28 cellular contexts compared by ENCODE assay signal in the genomic region with DNA sequence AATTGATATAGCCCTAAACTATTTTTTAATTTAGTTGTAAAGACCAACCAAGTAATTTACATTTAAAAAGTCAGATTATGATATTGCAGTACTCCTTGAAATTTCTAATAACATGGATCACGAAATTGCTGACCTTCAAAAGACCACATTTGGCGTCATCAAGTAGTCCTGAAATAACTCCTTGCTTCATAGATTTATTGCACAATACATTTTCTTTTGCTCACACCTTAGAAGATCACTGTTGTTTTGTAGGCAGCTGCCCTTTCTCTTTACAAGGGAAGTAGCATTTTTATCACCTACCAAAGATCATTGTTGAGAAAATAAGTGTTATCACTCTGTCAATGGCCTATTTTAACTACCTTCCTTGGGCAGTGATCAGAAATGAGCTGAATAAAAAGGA.
"Had no signal": no experiment of that assay in that cellular context is flagged by ENCODE, and none has a peak within 500 bp of the region (broad histone marks: within the 10 kb centered on the region; RNA-seq: fewer than 3 reads in every experiment).

No MANE protein-coding gene starts in this region.

- H3K4me1 ChIP-seq: Peyer's patch, SJSA1 had no signal

- H3K4me3 Mint-ChIP-seq: activated B cell treated with CpG ODN at 0.5 μM for 24 hours; activated CD4-positive, alpha-beta memory T cell treated with anti-CD3 and anti-CD28 coated beads for 36 hours; activated CD4-positive, alpha-beta T cell treated with anti-CD3 and anti-CD28 coated beads, Interleukin-2, amount 10 ng/mL, durations not matched to agents 7 days and 5 days; activated naive CD4-positive, alpha-beta T cell treated with anti-CD3 and anti-CD28 coated beads, Interleukin-2, amount 10 ng/mL, durations not matched to agents 7 days and 5 days; activated naive CD8-positive, alpha-beta T cell treated with anti-CD3 and anti-CD28 coated beads for 36 hours had no signal

- H3K4me3 ChIP-seq: Peyer's patch, SJSA1 had no signal

- H3K27me3 ChIP-seq: Peyer's patch, SJSA1 had no signal

- DNase-seq: activated B cell treated with CpG ODN at 0.5 μM for 24 hours; activated CD4-positive, alpha-beta memory T cell treated with anti-CD3 and anti-CD28 coated beads for 36 hours; activated CD4-positive, alpha-beta T cell treated with anti-CD3 and anti-CD28 coated beads for 1 hour; activated CD4-positive, alpha-beta T cell treated with anti-CD3 and anti-CD28 coated beads, Interleukin-2, amount 10 ng/mL, durations not matched to agents 7 days and 5 days; activated gamma-delta T cell treated with Interleukin-2 at 50 U/mL for 16 hours; activated naive CD4-positive, alpha-beta T cell treated with anti-CD3 and anti-CD28 coated beads, Interleukin-2, amount 10 ng/mL, durations not matched to agents 7 days and 5 days; activated naive CD8-positive, alpha-beta T cell treated with anti-CD3 and anti-CD28 coated beads for 36 hours; activated T-cell treated with anti-CD3 and anti-CD28 coated beads for 4 hours; activated T-cell treated with anti-CD3 and anti-CD28 coated beads, Interleukin-2, amount 50 U/mL, for 48 hours; anterior cingulate cortex; central memory CD4-positive, alpha-beta T cell; MM.1S; NCI-H1105; NCI-H1436; NCI-H1694 treated with DMSO at 0.1 percent for 48 hours; NCI-H2029 treated with DMSO at 0.1 percent for 48 hours; NCI-H345; NCI-H510A treated with DMSO at 0.1 percent for 48 hours; NCI-H69; Peyer's patch; Right ventricle myocardium superior; T-helper 2 cell; T1000 had no signal

- H3K9me3 ChIP-seq: Peyer's patch, SJSA1 had no signal

- FAIRE-seq: bronchial epithelial cell, TTC549 had no signal

- H3K27ac ChIP-seq: Peyer's patch, RWPE1, SJSA1 had no signal

- H3K36me3 ChIP-seq: Peyer's patch, SJSA1 had no signal

- H3K27me3 Mint-ChIP-seq: activated B cell treated with CpG ODN at 0.5 μM for 24 hours; activated CD4-positive, alpha-beta memory T cell treated with anti-CD3 and anti-CD28 coated beads for 36 hours; activated CD4-positive, alpha-beta T cell treated with anti-CD3 and anti-CD28 coated beads, Interleukin-2, amount 10 ng/mL, durations not matched to agents 7 days and 5 days; activated naive CD4-positive, alpha-beta T cell treated with anti-CD3 and anti-CD28 coated beads, Interleukin-2, amount 10 ng/mL, durations not matched to agents 7 days and 5 days; activated naive CD8-positive, alpha-beta T cell treated with anti-CD3 and anti-CD28 coated beads for 36 hours had no signal

- H3K4me1 Mint-ChIP-seq: activated B cell treated with CpG ODN at 0.5 μM for 24 hours; activated CD4-positive, alpha-beta T cell treated with anti-CD3 and anti-CD28 coated beads, Interleukin-2, amount 10 ng/mL, durations not matched to agents 7 days and 5 days; activated naive CD4-positive, alpha-beta T cell treated with anti-CD3 and anti-CD28 coated beads, Interleukin-2, amount 10 ng/mL, durations not matched to agents 7 days and 5 days; activated naive CD8-positive, alpha-beta T cell treated with anti-CD3 and anti-CD28 coated beads for 36 hours had no signal

- H3K27ac Mint-ChIP-seq: activated B cell treated with CpG ODN at 0.5 μM for 24 hours; activated CD4-positive, alpha-beta memory T cell treated with anti-CD3 and anti-CD28 coated beads for 36 hours; activated CD4-positive, alpha-beta T cell treated with anti-CD3 and anti-CD28 coated beads, Interleukin-2, amount 10 ng/mL, durations not matched to agents 7 days and 5 days; activated naive CD4-positive, alpha-beta T cell treated with anti-CD3 and anti-CD28 coated beads, Interleukin-2, amount 10 ng/mL, durations not matched to agents 7 days and 5 days; activated naive CD8-positive, alpha-beta T cell treated with anti-CD3 and anti-CD28 coated beads for 36 hours; activated T-helper 2 cell treated with anti-CD3 and anti-CD28 coated beads, Interferon-gamma antibody, Interleukin-2, Interleukin-4, amounts not matched to agents 10 μg/mL and 5 μg/mL and 100 μg/mL, durations not matched to agents 14 hours and 24 hours and 36 hours had no signal

- H3K36me3 Mint-ChIP-seq: activated CD4-positive, alpha-beta memory T cell treated with anti-CD3 and anti-CD28 coated beads for 36 hours; activated naive CD4-positive, alpha-beta T cell treated with anti-CD3 and anti-CD28 coated beads, Interleukin-2, amount 10 ng/mL, durations not matched to agents 7 days and 5 days; activated naive CD8-positive, alpha-beta T cell treated with anti-CD3 and anti-CD28 coated beads for 36 hours had no signal
